In the genomic region with DNA sequence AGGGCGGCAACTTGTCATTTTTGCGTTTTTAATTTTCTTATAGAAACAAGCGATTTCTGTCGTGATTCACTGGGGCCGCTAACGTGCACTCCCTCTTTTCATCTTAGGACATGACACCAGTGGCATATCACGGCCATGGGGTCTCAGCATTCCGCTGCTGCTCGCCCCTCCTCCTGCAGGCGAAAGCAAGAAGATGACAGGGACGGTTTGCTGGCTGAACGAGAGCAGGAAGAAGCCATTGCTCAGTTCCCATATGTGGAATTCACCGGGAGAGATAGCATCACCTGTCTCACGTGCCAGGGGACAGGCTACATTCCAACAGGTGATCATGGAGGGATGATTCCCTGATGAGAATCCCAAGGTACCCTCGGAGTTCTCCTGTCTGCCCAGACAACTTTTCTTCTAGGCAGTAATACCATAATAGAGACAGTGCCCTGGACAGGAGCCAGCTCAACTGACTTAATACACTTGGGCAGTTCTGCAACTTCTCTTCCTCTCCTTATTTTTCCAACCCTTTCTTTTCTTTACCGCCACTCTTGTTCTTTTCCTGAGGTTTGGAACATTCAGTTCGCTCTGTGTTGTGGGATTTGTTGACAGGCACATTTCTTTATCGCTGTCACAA, we compare ENCODE assay signal across 8 cellular contexts. TPM values are rescaled to one million over a fixed set of nuclear protein-coding genes. Genes with fewer than 3 reads are reported as not detected.
DNase-seq lines count a peak whose midpoint lies in the region; ATAC-seq and TF ChIP-seq lines count a peak whose summit lies in the region.

No MANE protein-coding gene starts in this region.

- H3K4me1 ChIP-seq in rectal smooth muscle tissue (ENCODE audit: control insufficient read depth, insufficient read depth, low read length) = peaks cover 3% of the 10 kb centered on the region

- no peak for TF ChIP-seq CTCF in CD4-positive, alpha-beta T cell (IDR thresholded peaks at IDR 0.05)
- TF ChIP-seq CTCF in WTC11 (IDR thresholded peaks at IDR 0.05) = no peak

- peak overlapping the region; percentile 81 for H3K27ac Mint-ChIP-seq in CD4-positive, alpha-beta T cell
- no peak overlapping the region for H3K27ac Mint-ChIP-seq in WTC11

- POLR2A ChIA-PET in CD4-positive, alpha-beta T cell (lab: Charles Lee) = interaction anchor here (0.9 to 1.7 kb wide), 6 partner anchors 10 to 233 kb away, joined by 3 to 8 read pairs (median 5); a partner anchor contains a TSS
- POLR2A ChIA-PET in WTC11 (lab: Charles Lee) = interaction anchor here (1.0 to 1.9 kb wide), 4 partner anchors 11 to 59 kb away, joined by 3 to 8 read pairs (median 4); a partner anchor contains a TSS

- no peak for DNase-seq in CD4-positive, alpha-beta T cell
- DNase-seq in WTC11 (ENCODE audit: low spot score) (no peak), germinal center (ENCODE audit: low spot score) (peak; percentile 55), HT-29 (ENCODE audit: low spot score) (no peak), NCI-H1436 treated with DMSO at 0.1 percent for 48 hours (lab: John Stamatoyannopoulos, UW) (no peak), A172 (ENCODE audit: low spot score) (no peak)

- no peaks in the 10 kb centered on the region for H3K9me3 Mint-ChIP-seq in CD4-positive, alpha-beta T cell
- peaks cover 23% of the 10 kb centered on the region for H3K9me3 Mint-ChIP-seq in WTC11

- peaks cover 8% of the 10 kb centered on the region for H3K36me3 ChIP-seq in rectal smooth muscle tissue (ENCODE audit: control insufficient read depth, insufficient read depth, low read length)

- H3K4me3 Mint-ChIP-seq in CD4-positive, alpha-beta T cell = peak overlapping the region; percentile 95
- peak overlapping the region; percentile 94 for H3K4me3 Mint-ChIP-seq in WTC11

- ATAC-seq in CD4-positive, alpha-beta T cell (ENCODE audit: poor library complexity) = no peak
- ATAC-seq in HG03135 (IDR thresholded peaks at IDR 0.05; ENCODE audit: unreplicated experiment) = peak; percentile 13
- no peak for ATAC-seq in WTC11

- CTCF ChIA-PET in CD4-positive, alpha-beta T cell (lab: Charles Lee) = interaction anchor here (0.7 to 3.7 kb wide), 6 partner anchors 9 to 201 kb away, joined by 4 to 16 read pairs (median 6); a partner anchor contains a TSS
- CTCF ChIA-PET in WTC11 (lab: Charles Lee) = interaction anchor here (0.6 to 3.4 kb wide), 47 partner anchors 9 to 1386 kb away, joined by 3 to 53 read pairs (median 4); a partner anchor contains a TSS

- intact Hi-C loops in CD4-positive, alpha-beta T cell (cut with DNase I, micrococcal nuclease) = loop anchor here (5.0 to 10.0 kb wide), 4 partner anchors 57 to 391 kb away; a partner anchor contains a TSS

- H3K27ac ChIP-seq in CD4-positive, alpha-beta T cell (ENCODE audit: low read depth, low read length) = no peak overlapping the region
- H3K27ac ChIP-seq in rectal smooth muscle tissue (ENCODE audit: low read depth, low read length) = no peak overlapping the region

- H3K9ac ChIP-seq in rectal smooth muscle tissue (ENCODE audit: low read length) = peak overlapping the region; percentile 87

- peaks cover 38% of the 10 kb centered on the region for H3K4me1 Mint-ChIP-seq in CD4-positive, alpha-beta T cell (ENCODE audit: low read depth)
- H3K4me1 Mint-ChIP-seq in WTC11 = peaks cover 45% of the 10 kb centered on the region

- H3K4me3 ChIP-seq in rectal smooth muscle tissue (ENCODE audit: low read length) = peak overlapping the region; percentile 99

- H3K27me3 Mint-ChIP-seq in CD4-positive, alpha-beta T cell = peaks cover 6% of the 10 kb centered on the region
- peaks cover 56% of the 10 kb centered on the region for H3K27me3 Mint-ChIP-seq in WTC11 (ENCODE audit: low read depth)

- H3K27me3 ChIP-seq in CD4-positive, alpha-beta T cell (ENCODE audit: control insufficient read depth, insufficient read depth, low read length) = no peaks in the 10 kb centered on the region
- H3K27me3 ChIP-seq in rectal smooth muscle tissue (ENCODE audit: control insufficient read depth, insufficient read depth, low read length) = no peaks in the 10 kb centered on the region

- H3K36me3 Mint-ChIP-seq in CD4-positive, alpha-beta T cell (ENCODE audit: low read depth) = peaks cover 49% of the 10 kb centered on the region
- H3K36me3 Mint-ChIP-seq in WTC11 = peaks cover 29% of the 10 kb centered on the region

- H3K9me3 ChIP-seq in CD4-positive, alpha-beta T cell (ENCODE audit: control insufficient read depth, low read length) = no peaks in the 10 kb centered on the region

TF ChIP-seq in WTC11, 78 proteins besides CTCF, POLR2A, EP300 and RAD21 (continues in another document):
- TF ChIP-seq SP1 (CRISPR knock-in tag; conservative IDR thresholded peaks at IDR 0.05) (no peak), GRHL2 (CRISPR knock-in tag; IDR thresholded peaks at IDR 0.05; ENCODE audit: insufficient replicate concordance, severe bottlenecking) (no peak), ATF1 (CRISPR knock-in tag; IDR thresholded peaks at IDR 0.05) (no peak), EMX1 (CRISPR knock-in tag; IDR thresholded peaks at IDR 0.05) (no peak), ZBTB21 (CRISPR knock-in tag; IDR thresholded peaks at IDR 0.05; ENCODE audit: borderline replicate concordance) (no peak)
- TF ChIP-seq, protein P1, sequence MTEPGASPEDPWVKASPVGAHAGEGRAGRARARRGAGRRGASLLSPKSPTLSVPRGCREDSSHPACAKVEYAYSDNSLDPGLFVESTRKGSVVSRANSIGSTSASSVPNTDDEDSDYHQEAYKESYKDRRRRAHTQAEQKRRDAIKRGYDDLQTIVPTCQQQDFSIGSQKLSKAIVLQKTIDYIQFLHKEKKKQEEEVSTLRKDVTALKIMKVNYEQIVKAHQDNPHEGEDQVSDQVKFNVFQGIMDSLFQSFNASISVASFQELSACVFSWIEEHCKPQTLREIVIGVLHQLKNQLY (CRISPR knock-in tag; IDR thresholded peaks at IDR 0.05) = no peak
- TF ChIP-seq, protein P2, sequence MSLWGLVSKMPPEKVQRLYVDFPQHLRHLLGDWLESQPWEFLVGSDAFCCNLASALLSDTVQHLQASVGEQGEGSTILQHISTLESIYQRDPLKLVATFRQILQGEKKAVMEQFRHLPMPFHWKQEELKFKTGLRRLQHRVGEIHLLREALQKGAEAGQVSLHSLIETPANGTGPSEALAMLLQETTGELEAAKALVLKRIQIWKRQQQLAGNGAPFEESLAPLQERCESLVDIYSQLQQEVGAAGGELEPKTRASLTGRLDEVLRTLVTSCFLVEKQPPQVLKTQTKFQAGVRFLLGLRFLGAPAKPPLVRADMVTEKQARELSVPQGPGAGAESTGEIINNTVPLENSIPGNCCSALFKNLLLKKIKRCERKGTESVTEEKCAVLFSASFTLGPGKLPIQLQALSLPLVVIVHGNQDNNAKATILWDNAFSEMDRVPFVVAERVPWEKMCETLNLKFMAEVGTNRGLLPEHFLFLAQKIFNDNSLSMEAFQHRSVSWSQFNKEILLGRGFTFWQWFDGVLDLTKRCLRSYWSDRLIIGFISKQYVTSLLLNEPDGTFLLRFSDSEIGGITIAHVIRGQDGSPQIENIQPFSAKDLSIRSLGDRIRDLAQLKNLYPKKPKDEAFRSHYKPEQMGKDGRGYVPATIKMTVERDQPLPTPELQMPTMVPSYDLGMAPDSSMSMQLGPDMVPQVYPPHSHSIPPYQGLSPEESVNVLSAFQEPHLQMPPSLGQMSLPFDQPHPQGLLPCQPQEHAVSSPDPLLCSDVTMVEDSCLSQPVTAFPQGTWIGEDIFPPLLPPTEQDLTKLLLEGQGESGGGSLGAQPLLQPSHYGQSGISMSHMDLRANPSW (CRISPR knock-in tag; conservative IDR thresholded peaks at IDR 0.05; ENCODE audit: low read depth) = no peak
- TF ChIP-seq, protein P3, sequence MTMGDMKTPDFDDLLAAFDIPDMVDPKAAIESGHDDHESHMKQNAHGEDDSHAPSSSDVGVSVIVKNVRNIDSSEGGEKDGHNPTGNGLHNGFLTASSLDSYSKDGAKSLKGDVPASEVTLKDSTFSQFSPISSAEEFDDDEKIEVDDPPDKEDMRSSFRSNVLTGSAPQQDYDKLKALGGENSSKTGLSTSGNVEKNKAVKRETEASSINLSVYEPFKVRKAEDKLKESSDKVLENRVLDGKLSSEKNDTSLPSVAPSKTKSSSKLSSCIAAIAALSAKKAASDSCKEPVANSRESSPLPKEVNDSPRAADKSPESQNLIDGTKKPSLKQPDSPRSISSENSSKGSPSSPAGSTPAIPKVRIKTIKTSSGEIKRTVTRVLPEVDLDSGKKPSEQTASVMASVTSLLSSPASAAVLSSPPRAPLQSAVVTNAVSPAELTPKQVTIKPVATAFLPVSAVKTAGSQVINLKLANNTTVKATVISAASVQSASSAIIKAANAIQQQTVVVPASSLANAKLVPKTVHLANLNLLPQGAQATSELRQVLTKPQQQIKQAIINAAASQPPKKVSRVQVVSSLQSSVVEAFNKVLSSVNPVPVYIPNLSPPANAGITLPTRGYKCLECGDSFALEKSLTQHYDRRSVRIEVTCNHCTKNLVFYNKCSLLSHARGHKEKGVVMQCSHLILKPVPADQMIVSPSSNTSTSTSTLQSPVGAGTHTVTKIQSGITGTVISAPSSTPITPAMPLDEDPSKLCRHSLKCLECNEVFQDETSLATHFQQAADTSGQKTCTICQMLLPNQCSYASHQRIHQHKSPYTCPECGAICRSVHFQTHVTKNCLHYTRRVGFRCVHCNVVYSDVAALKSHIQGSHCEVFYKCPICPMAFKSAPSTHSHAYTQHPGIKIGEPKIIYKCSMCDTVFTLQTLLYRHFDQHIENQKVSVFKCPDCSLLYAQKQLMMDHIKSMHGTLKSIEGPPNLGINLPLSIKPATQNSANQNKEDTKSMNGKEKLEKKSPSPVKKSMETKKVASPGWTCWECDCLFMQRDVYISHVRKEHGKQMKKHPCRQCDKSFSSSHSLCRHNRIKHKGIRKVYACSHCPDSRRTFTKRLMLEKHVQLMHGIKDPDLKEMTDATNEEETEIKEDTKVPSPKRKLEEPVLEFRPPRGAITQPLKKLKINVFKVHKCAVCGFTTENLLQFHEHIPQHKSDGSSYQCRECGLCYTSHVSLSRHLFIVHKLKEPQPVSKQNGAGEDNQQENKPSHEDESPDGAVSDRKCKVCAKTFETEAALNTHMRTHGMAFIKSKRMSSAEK (CRISPR knock-in tag; IDR thresholded peaks at IDR 0.05; ENCODE audit: borderline replicate concordance) = no peak

RNA-seq across cellular contexts. Expression of a gene that starts 0.8 kb away (rescaled TPM):
- 10 to 100 TPM; 17.4 to 20.3 TPM for total RNA-seq in CD4-positive, alpha-beta T cell
- 48.3 to 50.8 TPM (median 49.1 TPM) in 3 replicates for total RNA-seq in WTC11 (2021)
- 126 and 132 TPM in 2 replicates for total RNA-seq in HT-29 (2014; rRNA removed; shearing (Covaris generic))
- total RNA-seq in A172 (2014; rRNA removed; shearing (Covaris generic)) = 211 and 295 TPM in 2 replicates

RNA-seq across cellular contexts. Expression of a gene that starts 40.1 kb away (rescaled TPM):
- total RNA-seq in CD4-positive, alpha-beta T cell = not detected
- 18.2 to 24.3 TPM (median 20.9 TPM) in 3 replicates for total RNA-seq in WTC11 (2021)
- not detected in 2 replicates for total RNA-seq in HT-29 (2014; rRNA removed; shearing (Covaris generic))
- total RNA-seq in A172 (2014; rRNA removed; shearing (Covaris generic)) = not detected in 2 replicates

RNA-seq across cellular contexts. Expression of a gene that starts 59.4 kb away (rescaled TPM):
- total RNA-seq in CD4-positive, alpha-beta T cell = 1 to 10 TPM in 1 of 2 experiments, under 1 TPM in 1; 0.93 to 1.6 TPM
- 0.76 to 1.3 TPM (median 0.76 TPM) in 3 replicates for total RNA-seq in WTC11 (2021)
- total RNA-seq in HT-29 (2014; rRNA removed; shearing (Covaris generic)) = 15.3 and 15.4 TPM in 2 replicates
- total RNA-seq in A172 (2014; rRNA removed; shearing (Covaris generic)) = 2.5 and 3.3 TPM in 2 replicates

Comparison
In these comparisons a context has a peak if more than half of its experiments do, and no peak if none do; other contexts are left out.
1. RNA of a gene that starts 40.1 kb away (total RNA-seq): 18.2 to 24.3 TPM in WTC11; not detected in CD4-positive, alpha-beta T cell, not detected in HT-29 and not detected in A172; every median in the first group is over 10 times any median in the second.